Comparison of ENCODE assay signal across 8 cellular contexts in the genomic region with DNA sequence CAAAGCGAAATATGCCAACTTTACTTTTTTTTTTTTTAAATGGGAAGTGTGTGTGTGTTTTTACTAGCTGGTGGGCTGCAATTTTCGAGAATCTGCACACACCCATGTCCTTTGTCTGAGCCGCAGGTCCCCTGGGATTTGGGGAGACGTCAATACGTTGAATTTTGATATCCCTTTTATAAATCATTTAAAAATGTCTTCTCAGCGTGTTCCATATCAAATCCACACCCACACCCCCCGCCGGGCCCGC. TPM values are rescaled to one million over a fixed set of nuclear protein-coding genes. Genes with fewer than 3 reads are reported as not detected.
DNase-seq lines count a peak whose midpoint lies in the region; ATAC-seq and TF ChIP-seq lines count a peak whose summit lies in the region.

No MANE protein-coding gene starts in this region.

- H3K4me3 ChIP-seq in HUES64 (ENCODE audit: low read length) (peak overlapping the region; percentile 93), aorta (ENCODE audit: low read length in 2 of 2) (peak overlapping the region; percentile 58 to 63)

- peak overlapping the region; percentile 100 for H3K27ac ChIP-seq in HUES64 (ENCODE audit: low read depth, low read length)
- H3K27ac ChIP-seq in aorta (ENCODE audit: low read depth in 1 of 2, low read length in 2 of 2), result peak overlapping the region; percentile 87 to 95

- H3K4me1 ChIP-seq in HUES64 (ENCODE audit: insufficient read depth, low read length), result no peaks in the 10 kb centered on the region
- no peaks in the 10 kb centered on the region for H3K4me1 ChIP-seq in aorta (ENCODE audit: control insufficient read depth in 1 of 2, insufficient read depth in 2 of 2, low read length in 2 of 2)

- peaks cover 3 to 10% (median 7%) of the 10 kb centered on the region in 7 donors for H3K9me3 Mint-ChIP-seq in CD14-positive monocyte
- peaks cover 10 to 19% (median 15%) of the 10 kb centered on the region in 5 experiments for H3K9me3 Mint-ChIP-seq in brain
- peaks cover 2% of the 10 kb centered on the region for H3K9me3 Mint-ChIP-seq in memory B cell

- 0% methylated on average over 7 of the region's 9 CpGs for WGBS in HUES64
- WGBS in aorta, 2 donors, result 1% methylated on average over 9 of the region's 9 CpGs

- H3K27ac Mint-ChIP-seq in CD14-positive monocyte (peak overlapping the region; percentile 97 to 99 (median 99)), brain (peak overlapping the region; percentile 100), memory B cell (peak overlapping the region; percentile 100)

- H3K27me3 Mint-ChIP-seq in CD14-positive monocyte (ENCODE audit: low read depth in 3 of 3), result peaks cover 0 to 7% (median 0%) of the 10 kb centered on the region in 3 donors
- H3K27me3 Mint-ChIP-seq in brain, result peaks cover 18% of the 10 kb centered on the region
- no peaks in the 10 kb centered on the region for H3K27me3 Mint-ChIP-seq in memory B cell

- H3K4me3 Mint-ChIP-seq in CD14-positive monocyte (peak overlapping the region; percentile 92 to 93), brain (peak overlapping the region; percentile 98 to 99 (median 98)), memory B cell (peak overlapping the region; percentile 98)

- intact Hi-C loops in CD14-positive monocyte (cut with micrococcal nuclease), result loop anchor here (1.0 to 10.0 kb wide), 4 partner anchors 19 to 226 kb away; partner anchors contain the start of genes LUC7L2 (in 1 of the 2) and UBN2 (in 1 of the 2)
- intact Hi-C loops in aorta (cut with DNase I), result loop anchor here (1.0 to 2.0 kb wide), 3 partner anchors 18 to 110 kb away; partner anchors contain the start of genes LUC7L2 (in 2 of the 2) and UBN2 (in 1 of the 2)

- H3K9me3 ChIP-seq in HUES64 (ENCODE audit: insufficient read depth, low read depth, low read length) (peaks cover 5% of the 10 kb centered on the region; the same call in 1 of the 2 replicates), aorta (ENCODE audit: control insufficient read depth, low read length) (no peaks in the 10 kb centered on the region)

- H3K27me3 ChIP-seq in HUES64 (ENCODE audit: insufficient read depth, low read length), result no peaks in the 10 kb centered on the region
- no peaks in the 10 kb centered on the region for H3K27me3 ChIP-seq in aorta (ENCODE audit: control insufficient read depth in 1 of 2, insufficient read depth in 2 of 2, low read length in 1 of 2)

- TF ChIP-seq CTCF in CD14-positive monocyte (IDR thresholded peaks at IDR 0.05), result no peak
- TF ChIP-seq CTCF in brain (conservative IDR thresholded peaks at IDR 0.05), result no peak

- ATAC-seq in memory B cell (ENCODE audit: low read depth) (no peak), aorta (ENCODE audit: low FRiP score) (peak; percentile 34)

- DNase-seq in CD14-positive monocyte (ENCODE audit: low spot score) (no peak), memory B cell (ENCODE audit: low spot score in 2 of 2) (no peak), aorta (peak; percentile 84 to 88), GDM1 (lab: John Stamatoyannopoulos, UW) (no peak), middle frontal gyrus (ENCODE audit: extremely low spot score, low spot score) (no peak), ureter (ENCODE audit: low spot score) (no peak)

- H3K36me3 Mint-ChIP-seq in CD14-positive monocyte (no peaks in the 10 kb centered on the region), brain (peaks cover 19% of the 10 kb centered on the region), memory B cell (peaks cover 4% of the 10 kb centered on the region)

- H3K4me1 Mint-ChIP-seq in CD14-positive monocyte (peaks cover 11% of the 10 kb centered on the region), brain (peaks cover 41% of the 10 kb centered on the region), memory B cell (peaks cover 23% of the 10 kb centered on the region)

- peaks cover 7% of the 10 kb centered on the region for H3K36me3 ChIP-seq in HUES64 (ENCODE audit: insufficient read depth, low read length)
- no peaks in the 10 kb centered on the region for H3K36me3 ChIP-seq in aorta (ENCODE audit: control insufficient read depth in 1 of 2, insufficient read depth in 2 of 2, low read length in 1 of 2)

- peak overlapping the region; percentile 99 for H3K9ac ChIP-seq in HUES64 (ENCODE audit: low read depth, low read length)

RNA-seq across cellular contexts. Expression of gene FMC1, which starts 0.4 kb away (rescaled TPM):
- 10 to 100 TPM; 39.0 to 39.4 TPM for polyA plus RNA-seq in CD14-positive monocyte
- 22.6 TPM for polyA plus RNA-seq in HUES64 (2013, experiment 1 of 2)
- 28.1 TPM for polyA plus RNA-seq in HUES64 (2013, experiment 2 of 2)
- polyA plus RNA-seq in brain (ENCODE audit: insufficient read depth, low read depth, low replicate concordance), result 73.5 TPM
- total RNA-seq in aorta, result 1 to 10 TPM; 6.9 to 9.6 TPM
- 10 to 100 TPM; 24.4 to 28.3 TPM for polyA plus RNA-seq in aorta
- 7.3 TPM for total RNA-seq in ureter

RNA-seq across cellular contexts. Expression of gene LUC7L2, which starts 19.0 kb away (rescaled TPM):
- polyA plus RNA-seq in CD14-positive monocyte (10 to 100 TPM; 24.7 to 26.8 TPM), brain (ENCODE audit: insufficient read depth, low read depth, low replicate concordance) (74.7 TPM), aorta (10 to 100 TPM; 37.4 to 79.7 TPM)
- 52.5 TPM for polyA plus RNA-seq in HUES64 (2013, experiment 1 of 2)
- 48.9 TPM for polyA plus RNA-seq in HUES64 (2013, experiment 2 of 2)
- total RNA-seq in aorta (100 to 1,000 TPM; 103 to 121 TPM), ureter (140 TPM)

Comparison
In these comparisons a context has a peak if more than half of its experiments do, and no peak if none do; other contexts are left out.
1. DNase-seq: peak in aorta (2 of 2); none in CD14-positive monocyte (single experiment), memory B cell (0 of 2), GDM1 (single experiment), middle frontal gyrus (single experiment) and ureter (single experiment).
2. Peak in every context shown above with its lines, with median percentiles within 50 percentile points of each other: H3K27ac Mint-ChIP-seq and H3K4me3 Mint-ChIP-seq.